Comparison of ENCODE assay signal across 27 cellular contexts in genomic region chr1:108605633-108606032, GRCh38.
"Had no signal": no experiment of that assay in that cellular context is flagged by ENCODE, and none has a peak within 500 bp of the region (broad histone marks: within the 10 kb centered on the region; RNA-seq: fewer than 3 reads in every experiment).

No MANE protein-coding gene starts in this region.

- H3K27me3 ChIP-seq: colonic mucosa, dorsolateral prefrontal cortex, esophagus muscularis mucosa, esophagus squamous epithelium, foreskin keratinocyte, gastrocnemius medialis, gastroesophageal sphincter, heart left ventricle, heart right ventricle, hepatocyte had no signal

- DNase-seq: colonic mucosa; dermis blood vessel endothelial cell; dorsolateral prefrontal cortex; effector CD4-positive, alpha-beta T cell; effector CD8-positive, alpha-beta T cell; effector memory CD4-positive, alpha-beta T cell; effector memory CD8-positive, alpha-beta T cell; endodermal cell; erythroblast; esophagus squamous epithelium; foreskin fibroblast; foreskin melanocyte; gastrocnemius medialis; glutamatergic neuron; head of caudate nucleus; heart left ventricle; heart right ventricle had no signal

- FAIRE-seq: colon, endometrium, endothelial cell of umbilical vein, frontal cortex had no signal

- H3K27ac ChIP-seq: colonic mucosa, coronary artery, dorsolateral prefrontal cortex, epithelial cell of prostate, esophagus muscularis mucosa, esophagus squamous epithelium, foreskin keratinocyte, gastrocnemius medialis, gastroesophageal sphincter, heart left ventricle, heart right ventricle, hepatocyte had no signal

- H3K9me3 ChIP-seq: colonic mucosa, esophagus muscularis mucosa, esophagus squamous epithelium, gastrocnemius medialis, gastroesophageal sphincter, heart left ventricle, heart right ventricle had no signal

- H3K4me3 ChIP-seq: colonic mucosa, coronary artery, dorsolateral prefrontal cortex, esophagus muscularis mucosa, esophagus squamous epithelium, gastrocnemius medialis, gastroesophageal sphincter, heart left ventricle, heart right ventricle, hepatocyte had no signal

- ATAC-seq: effector memory CD8-positive, alpha-beta T cell; foreskin keratinocyte; gastrocnemius medialis; gastroesophageal sphincter; heart left ventricle; heart right ventricle had no signal

- H2AFZ ChIP-seq: hepatocyte had no signal

- H3K4me1 ChIP-seq: colonic mucosa, foreskin keratinocyte had no signal

- H3K4me2 ChIP-seq: hepatocyte had no signal

- H3K79me2 ChIP-seq: hepatocyte had no signal

- H3K36me3 ChIP-seq: colonic mucosa, gastrocnemius medialis had no signal
